In the genomic region with DNA sequence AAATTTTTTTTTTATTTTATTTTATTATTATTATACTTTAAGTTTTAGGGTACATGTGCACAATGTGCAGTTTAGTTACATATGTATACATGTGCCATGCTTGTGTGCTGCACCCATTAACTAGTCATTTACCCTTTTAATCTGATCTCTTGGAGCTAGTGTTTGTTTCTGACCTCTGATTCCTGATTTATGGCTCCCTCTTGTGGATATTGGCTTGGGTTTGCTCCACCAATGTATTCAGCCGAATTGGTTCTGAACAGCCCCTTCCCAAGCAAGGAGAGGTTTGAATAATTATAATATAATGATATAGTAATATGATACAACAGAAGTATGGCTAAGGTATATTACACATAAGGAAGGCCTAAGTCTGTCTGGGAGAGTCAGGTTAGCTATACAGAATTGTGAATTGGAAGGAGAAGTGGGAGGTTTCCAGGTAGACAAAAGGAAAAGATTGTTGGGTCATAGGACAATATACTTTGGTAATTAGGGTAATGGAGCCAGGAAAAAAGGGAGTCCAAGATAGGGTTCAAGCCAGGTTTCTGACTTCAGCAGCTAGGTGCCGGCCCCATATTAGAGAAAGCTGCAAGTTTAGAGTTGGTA, we compare ENCODE assay signal across 8 cellular contexts. TPM values are rescaled to one million over a fixed set of nuclear protein-coding genes. Genes with fewer than 3 reads are reported as not detected.
A peak's percentile ranks its signal among the peaks of the same experiment; 100 is the strongest.
DNase-seq lines count a peak whose midpoint lies in the region; ATAC-seq and TF ChIP-seq lines count a peak whose summit lies in the region.

No MANE protein-coding gene starts in this region.

- DNase-seq in Ammon's horn (ENCODE audit: low spot score) (peak; percentile 68), GM13976 (ENCODE audit: low spot score) (no peak), NCI-H345 (lab: John Stamatoyannopoulos, UW) (peak; percentile 60), adipocyte (ENCODE audit: low read depth) (peak; percentile 77), iPS-NIHi7 (ENCODE audit: extremely low spot score) (peak; percentile 49), thoracic aorta (ENCODE audit: low spot score) (no peak), epidermal melanocyte (ENCODE audit: insufficient read length, low spot score) (no peak)

- H3K9ac ChIP-seq in adipocyte (ENCODE audit: low read length): no peak overlapping the region

- H3K9me3 ChIP-seq in adipocyte (ENCODE audit: control insufficient read depth, low read length): no peaks in the 10 kb centered on the region
- no peaks in the 10 kb centered on the region for H3K9me3 ChIP-seq in thoracic aorta

- H3K36me3 ChIP-seq in adipocyte (ENCODE audit: control insufficient read depth, insufficient read depth, low read length, severe bottlenecking): no peaks in the 10 kb centered on the region
- H3K36me3 ChIP-seq in thoracic aorta: no peaks in the 10 kb centered on the region

- in situ Hi-C loops in GM13976 (cut with MboI; ENCODE audit: low sequenced_read_pairs, unreplicated experiment): loop anchor here (25.0 kb wide), 2 partner anchors 644 to 869 kb away; partner anchors contain the start of gene RNF2

- no peak overlapping the region for H3K27ac ChIP-seq in thoracic aorta

- H3K27me3 ChIP-seq in adipocyte (replicated peaks; ENCODE audit: control insufficient read depth, insufficient read depth, low read length) (no peaks in the 10 kb centered on the region), thoracic aorta (replicated peaks; ENCODE audit: insufficient read depth) (no peaks in the 10 kb centered on the region)

- H3K4me3 ChIP-seq in adipocyte (ENCODE audit: low read length): no peak overlapping the region
- no peak overlapping the region for H3K4me3 ChIP-seq in thoracic aorta

- ATAC-seq in HG03159 (IDR thresholded peaks at IDR 0.05; ENCODE audit: unreplicated experiment) (peak; percentile 53), thoracic aorta (ENCODE audit: insufficient number of reproducible peaks, low FRiP score, low read depth) (no peak)

- TF ChIP-seq CTCF in GM13976 (IDR thresholded peaks at IDR 0.05; ENCODE audit: borderline replicate concordance, control extremely low read depth, extremely low read depth, insufficient read depth, missing control alignments) (peak; percentile 67), thoracic aorta (IDR thresholded peaks at IDR 0.05) (peak; percentile 41)

- no peaks in the 10 kb centered on the region for H3K4me1 ChIP-seq in adipocyte (ENCODE audit: control insufficient read depth, insufficient read depth, low read length)
- no peaks in the 10 kb centered on the region for H3K4me1 ChIP-seq in thoracic aorta (ENCODE audit: control insufficient read depth in 1 of 2, low read depth in 2 of 2)

RNA-seq across cellular contexts. Expression of gene HMCN1, which starts 53.1 kb away (rescaled TPM):
- total RNA-seq in thoracic aorta: 100 to 1,000 TPM; 142 to 191 TPM

Comparison
In these comparisons a context has a peak if more than half of its experiments do, and no peak if none do; other contexts are left out.
1. DNase-seq: peak in Ammon's horn (single experiment), NCI-H345 (single experiment), adipocyte (single experiment) and iPS-NIHi7 (single experiment); none in GM13976 (single experiment), thoracic aorta (single experiment) and epidermal melanocyte (single experiment).